Comparison of ENCODE assay signal across 28 cellular contexts in the genomic region with DNA sequence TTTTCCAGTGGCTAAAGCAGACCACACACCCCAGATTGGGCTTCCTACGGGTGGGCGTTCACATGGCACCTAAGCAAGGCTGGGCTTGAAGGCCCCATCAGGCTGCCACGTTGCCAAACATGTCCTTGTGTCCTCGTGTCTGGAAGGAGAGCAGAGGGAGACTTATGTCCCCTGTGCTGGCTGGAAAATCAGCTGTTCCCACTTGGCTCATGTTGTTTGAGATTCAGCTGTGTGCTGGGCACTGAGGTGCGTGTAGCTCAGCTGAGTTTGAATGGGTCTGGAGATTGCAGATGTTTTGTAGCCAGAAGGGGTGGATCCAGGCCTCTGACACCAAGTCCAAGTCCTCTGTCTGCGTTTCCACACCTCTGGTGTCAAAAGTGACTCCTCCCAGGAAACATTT. TPM values are rescaled to one million over a fixed set of nuclear protein-coding genes. Genes with fewer than 3 reads are reported as not detected.
"Had no signal": no experiment of that assay in that cellular context is flagged by ENCODE, and none has a peak within 500 bp of the region (broad histone marks: within the 10 kb centered on the region; RNA-seq: fewer than 3 reads in every experiment).

No MANE protein-coding gene starts in this region.

- H3K27me3 Mint-ChIP-seq: effector memory CD8-positive, alpha-beta T cell; memory B cell; T-cell; type B pancreatic cell had no signal

- H3K4me3 Mint-ChIP-seq: activated T-cell treated with anti-CD3 and anti-CD28 coated beads, Interleukin-2, amount 50 U/mL, for 4 hours; effector memory CD8-positive, alpha-beta T cell; memory B cell; neural crest cell; T-cell; type B pancreatic cell had no signal

- H3K9me3 Mint-ChIP-seq: activated naive CD4-positive, alpha-beta T cell treated with anti-CD3 and anti-CD28 coated beads, Interleukin-2, amount 50 U/mL, for 72 hours; activated T-cell treated with anti-CD3 and anti-CD28 coated beads, Interleukin-2, amount 50 U/mL, for 4 hours; effector memory CD8-positive, alpha-beta T cell; memory B cell; neural crest cell; T-cell; type B pancreatic cell had no signal

- DNase-seq: activated CD4-positive, CD25-positive, alpha-beta regulatory T cell treated with anti-CD3 and anti-CD28 coated beads, Interleukin-2, amount 50 U/mL, for 72 hours; activated effector memory CD4-positive, alpha-beta T cell treated with Interleukin-2 at 50 U/mL for 16 hours; activated T-cell treated with anti-CD3 and anti-CD28 coated beads, Interleukin-2, amount 50 U/mL, for 4 hours; brain microvascular endothelial cell; central memory CD4-positive, alpha-beta T cell; effector memory CD8-positive, alpha-beta T cell; foreskin melanocyte; glutamatergic neuron; left cardiac atrium; stimulated activated CD4-positive, alpha-beta T cell treated with anti-CD3 and anti-CD28 coated beads, Interleukin-12 subunit alpha, Interleukin-12 subunit beta, amount 100 ng/mL, for 4 hours; stimulated activated CD4-positive, alpha-beta T cell treated with anti-CD3 and anti-CD28 coated beads, Interleukin-1b, Interleukin-23, amount 100 ng/mL, for 48 hours; T-cell; WERI-Rb-1 had no signal

- H3K27ac Mint-ChIP-seq: effector memory CD8-positive, alpha-beta T cell; memory B cell; T-cell; type B pancreatic cell had no signal

- ATAC-seq: activated naive CD4-positive, alpha-beta T cell treated with anti-CD3 and anti-CD28 coated beads, Interleukin-2, amount 50 U/mL, for 72 hours; activated T-cell treated with anti-CD3 and anti-CD28 coated beads, Interleukin-2, amount 50 U/mL, for 4 hours; effector memory CD8-positive, alpha-beta T cell; esophagus mucosa; left cardiac atrium; T-cell had no signal

- H3K4me1 Mint-ChIP-seq: memory B cell, T-cell had no signal

RNA-seq across cellular contexts. Expression of gene RLBP1, which starts 34.6 kb away (rescaled TPM):
- total RNA-seq: activated naive CD4-positive, alpha-beta T cell treated with anti-CD3 and anti-CD28 coated beads, Interleukin-2, amount 50 U/mL, for 72 hours; activated T-cell treated with anti-CD3 and anti-CD28 coated beads, Interleukin-2, amount 50 U/mL, for 4 hours; ascending aorta; dermis microvascular lymphatic vessel endothelial cell; endothelial cell of umbilical vein; esophagus mucosa; hepatocyte; left cardiac atrium; lower leg skin; mononuclear cell; posterior vena cava; renal cortical epithelial cell; T-cell; thoracic aorta; vagina had no signal

RNA-seq across cellular contexts. Expression of gene FANCI, which starts 57.0 kb away (rescaled TPM):
- total RNA-seq: ascending aorta had no signal
